ENCODE assay signal across 29 cellular contexts in genomic region chr6:43146709-43147108, GRCh38.
"Had no signal": no experiment of that assay in that cellular context is flagged by ENCODE, and none has a peak within 500 bp of the region (broad histone marks: within the 10 kb centered on the region; RNA-seq: fewer than 3 reads in every experiment).

No MANE protein-coding gene starts in this region.

- H3K9me3 ChIP-seq: ascending aorta, Peyer's patch, SJSA1 had no signal

- H3K36me3 ChIP-seq: ascending aorta, Peyer's patch had no signal

- DNase-seq: activated CD4-positive, alpha-beta memory T cell treated with anti-CD3 and anti-CD28 coated beads for 36 hours; activated CD4-positive, alpha-beta T cell treated with anti-CD3 and anti-CD28 coated beads, Interleukin-2, amount 10 ng/mL, durations not matched to agents 7 days and 5 days; activated CD4-positive, CD25-positive, alpha-beta regulatory T cell; activated CD8-positive, alpha-beta memory T cell treated with anti-CD3 and anti-CD28 coated beads for 24 hours; activated effector memory CD4-positive, alpha-beta T cell treated with anti-CD3 and anti-CD28 coated beads, Interleukin-2, amount 50 U/mL, for 16 hours; activated naive CD4-positive, alpha-beta T cell treated with Interleukin-2 at 50 U/mL for 16 hours; activated naive CD8-positive, alpha-beta T cell treated with anti-CD3 and anti-CD28 coated beads, Interleukin-2, amount 50 U/mL, for 24 hours; activated T-cell treated with anti-CD3 and anti-CD28 coated beads, Interleukin-2, amount 50 U/mL, for 4 hours; amniotic stem cell; Karpas-422; MM.1S; NCI-H1105; NCI-H1436; NCI-H1694 treated with DMSO at 0.1 percent for 48 hours; NCI-H2029 treated with DMSO at 0.1 percent for 48 hours; NCI-H345; NCI-H510A; NCI-H69; NK-92 treated with Interleukin-12 subunit alpha and Interleukin-12 subunit beta, amount 100 ng/mL, for 24 hours; Peyer's patch; SHP77; T-helper 9 cell had no signal

- H3K4me3 ChIP-seq: ascending aorta, Peyer's patch, SJSA1 had no signal

- H3K27me3 ChIP-seq: ascending aorta, Peyer's patch, SJSA1 had no signal

- H3K27ac Mint-ChIP-seq: activated CD4-positive, alpha-beta memory T cell treated with anti-CD3 and anti-CD28 coated beads for 36 hours; activated CD4-positive, alpha-beta T cell treated with anti-CD3 and anti-CD28 coated beads, Interleukin-2, amount 10 ng/mL, durations not matched to agents 7 days and 5 days; activated naive CD8-positive, alpha-beta T cell treated with anti-CD3 and anti-CD28 coated beads, Interleukin-2, amount 50 U/mL, for 24 hours; T-helper 1 cell treated with Interleukin-12 subunit alpha and Interleukin-12 subunit beta and Interleukin-4 antibody, amounts not matched to agents 30 μg/mL and 1 μg/mL, for 36 hours had no signal

- H3K27ac ChIP-seq: Peyer's patch, SJSA1 had no signal

- H3K4me3 Mint-ChIP-seq: activated CD4-positive, alpha-beta memory T cell treated with anti-CD3 and anti-CD28 coated beads for 36 hours; activated CD4-positive, alpha-beta T cell treated with anti-CD3 and anti-CD28 coated beads, Interleukin-2, amount 10 ng/mL, durations not matched to agents 7 days and 5 days; activated naive CD8-positive, alpha-beta T cell treated with anti-CD3 and anti-CD28 coated beads, Interleukin-2, amount 50 U/mL, for 24 hours; activated T-cell treated with anti-CD3 and anti-CD28 coated beads, Interleukin-2, amount 50 U/mL, for 4 hours; brain; central memory CD8-positive, alpha-beta T cell; T-helper 1 cell treated with Interleukin-12 subunit alpha and Interleukin-12 subunit beta and Interleukin-4 antibody, amounts not matched to agents 30 μg/mL and 1 μg/mL, for 36 hours had no signal

- H3K36me3 Mint-ChIP-seq: activated CD4-positive, alpha-beta memory T cell treated with anti-CD3 and anti-CD28 coated beads for 36 hours; activated naive CD4-positive, alpha-beta T cell treated with anti-CD3 and anti-CD28 coated beads, Interleukin-2, amount 50 U/mL, for 72 hours had no signal

- H3K27me3 Mint-ChIP-seq: activated CD4-positive, alpha-beta memory T cell treated with anti-CD3 and anti-CD28 coated beads for 36 hours; activated CD4-positive, alpha-beta T cell treated with anti-CD3 and anti-CD28 coated beads, Interleukin-2, amount 10 ng/mL, durations not matched to agents 7 days and 5 days; activated naive CD8-positive, alpha-beta T cell treated with anti-CD3 and anti-CD28 coated beads, Interleukin-2, amount 50 U/mL, for 24 hours; brain; central memory CD8-positive, alpha-beta T cell had no signal

- H3K9me3 Mint-ChIP-seq: activated CD4-positive, alpha-beta memory T cell treated with anti-CD3 and anti-CD28 coated beads for 36 hours; activated CD4-positive, alpha-beta T cell treated with anti-CD3 and anti-CD28 coated beads, Interleukin-2, amount 10 ng/mL, durations not matched to agents 7 days and 5 days; activated naive CD4-positive, alpha-beta T cell treated with anti-CD3 and anti-CD28 coated beads, Interleukin-2, amount 50 U/mL, for 72 hours; activated naive CD8-positive, alpha-beta T cell treated with anti-CD3 and anti-CD28 coated beads, Interleukin-2, amount 50 U/mL, for 24 hours; activated T-cell treated with anti-CD3 and anti-CD28 coated beads, Interleukin-2, amount 50 U/mL, for 4 hours; brain; central memory CD8-positive, alpha-beta T cell; T-helper 1 cell treated with Interleukin-12 subunit alpha and Interleukin-12 subunit beta and Interleukin-4 antibody, amounts not matched to agents 30 μg/mL and 1 μg/mL, for 36 hours had no signal

- ATAC-seq: activated naive CD4-positive, alpha-beta T cell treated with anti-CD3 and anti-CD28 coated beads, Interleukin-2, amount 50 U/mL, for 72 hours; activated naive CD8-positive, alpha-beta T cell treated with anti-CD3 and anti-CD28 coated beads, Interleukin-2, amount 50 U/mL, for 24 hours; activated T-cell treated with anti-CD3 and anti-CD28 coated beads, Interleukin-2, amount 50 U/mL, for 4 hours; SK-N-SH treated with all-trans-retinoic acid at 6 μM for 48 hours had no signal
